1 cellular context compared by ENCODE assay signal in the genomic region with DNA sequence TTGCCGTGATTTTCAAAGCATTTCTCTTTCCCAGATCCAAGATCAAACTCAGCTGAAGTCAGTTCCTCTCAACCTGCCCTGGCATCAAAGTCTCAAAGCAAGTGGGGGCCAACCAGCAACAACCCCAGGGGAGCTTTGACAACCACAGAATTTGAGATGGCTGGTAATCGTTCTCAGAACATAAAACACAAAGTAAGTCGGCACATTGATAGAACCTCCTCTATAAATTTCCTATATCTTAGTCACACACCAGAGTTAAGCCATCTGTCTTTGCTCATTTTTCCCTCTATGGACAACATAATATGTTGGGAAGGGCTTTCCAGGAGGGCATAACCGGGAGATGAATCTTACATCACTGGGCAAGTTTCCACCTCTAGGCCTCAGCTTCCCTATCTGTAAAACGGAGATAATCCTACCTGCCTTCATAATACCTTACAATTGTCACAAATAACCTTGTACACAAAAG.
TF ChIP-seq lines count a peak whose summit lies in the region.

No MANE protein-coding gene starts in this region.

TF ChIP-seq in GM12878, 131 proteins besides CTCF, POLR2A, EP300 and RAD21 (continued from another document):
- TF ChIP-seq, protein P1, sequence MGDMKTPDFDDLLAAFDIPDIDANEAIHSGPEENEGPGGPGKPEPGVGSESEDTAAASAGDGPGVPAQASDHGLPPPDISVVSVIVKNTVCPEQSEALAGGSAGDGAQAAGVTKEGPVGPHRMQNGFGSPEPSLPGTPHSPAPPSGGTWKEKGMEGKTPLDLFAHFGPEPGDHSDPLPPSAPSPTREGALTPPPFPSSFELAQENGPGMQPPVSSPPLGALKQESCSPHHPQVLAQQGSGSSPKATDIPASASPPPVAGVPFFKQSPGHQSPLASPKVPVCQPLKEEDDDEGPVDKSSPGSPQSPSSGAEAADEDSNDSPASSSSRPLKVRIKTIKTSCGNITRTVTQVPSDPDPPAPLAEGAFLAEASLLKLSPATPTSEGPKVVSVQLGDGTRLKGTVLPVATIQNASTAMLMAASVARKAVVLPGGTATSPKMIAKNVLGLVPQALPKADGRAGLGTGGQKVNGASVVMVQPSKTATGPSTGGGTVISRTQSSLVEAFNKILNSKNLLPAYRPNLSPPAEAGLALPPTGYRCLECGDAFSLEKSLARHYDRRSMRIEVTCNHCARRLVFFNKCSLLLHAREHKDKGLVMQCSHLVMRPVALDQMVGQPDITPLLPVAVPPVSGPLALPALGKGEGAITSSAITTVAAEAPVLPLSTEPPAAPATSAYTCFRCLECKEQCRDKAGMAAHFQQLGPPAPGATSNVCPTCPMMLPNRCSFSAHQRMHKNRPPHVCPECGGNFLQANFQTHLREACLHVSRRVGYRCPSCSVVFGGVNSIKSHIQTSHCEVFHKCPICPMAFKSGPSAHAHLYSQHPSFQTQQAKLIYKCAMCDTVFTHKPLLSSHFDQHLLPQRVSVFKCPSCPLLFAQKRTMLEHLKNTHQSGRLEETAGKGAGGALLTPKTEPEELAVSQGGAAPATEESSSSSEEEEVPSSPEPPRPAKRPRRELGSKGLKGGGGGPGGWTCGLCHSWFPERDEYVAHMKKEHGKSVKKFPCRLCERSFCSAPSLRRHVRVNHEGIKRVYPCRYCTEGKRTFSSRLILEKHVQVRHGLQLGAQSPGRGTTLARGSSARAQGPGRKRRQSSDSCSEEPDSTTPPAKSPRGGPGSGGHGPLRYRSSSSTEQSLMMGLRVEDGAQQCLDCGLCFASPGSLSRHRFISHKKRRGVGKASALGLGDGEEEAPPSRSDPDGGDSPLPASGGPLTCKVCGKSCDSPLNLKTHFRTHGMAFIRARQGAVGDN (IDR thresholded peaks at IDR 0.05), result no peak
- TF ChIP-seq SUPT20H (IDR thresholded peaks at IDR 0.05; ENCODE audit: borderline replicate concordance, control insufficient read depth, low read depth, low read length) (no peak), MEF2B (IDR thresholded peaks at IDR 0.05; ENCODE audit: partially characterized antibody, poor library complexity, severe bottlenecking) (no peak), BRCA1 (IDR thresholded peaks at IDR 0.05; ENCODE audit: low read depth, low read length) (no peak), NR2F1 (conservative IDR thresholded peaks at IDR 0.05) (no peak), MTA3 (IDR thresholded peaks at IDR 0.05; ENCODE audit: borderline replicate concordance, low read length) (no peak), HDAC2 (IDR thresholded peaks at IDR 0.05) (no peak), NBN (IDR thresholded peaks at IDR 0.05) (no peak), NRF1 (conservative IDR thresholded peaks at IDR 0.05; ENCODE audit: low read depth, low read length) (no peak), BMI1 (IDR thresholded peaks at IDR 0.05; ENCODE audit: borderline replicate concordance) (no peak), FOS (IDR thresholded peaks at IDR 0.05; ENCODE audit: borderline replicate concordance, extremely low read depth, insufficient read length) (no peak), STAT1 (conservative IDR thresholded peaks at IDR 0.05) (no peak)
- TF ChIP-seq, protein P2, sequence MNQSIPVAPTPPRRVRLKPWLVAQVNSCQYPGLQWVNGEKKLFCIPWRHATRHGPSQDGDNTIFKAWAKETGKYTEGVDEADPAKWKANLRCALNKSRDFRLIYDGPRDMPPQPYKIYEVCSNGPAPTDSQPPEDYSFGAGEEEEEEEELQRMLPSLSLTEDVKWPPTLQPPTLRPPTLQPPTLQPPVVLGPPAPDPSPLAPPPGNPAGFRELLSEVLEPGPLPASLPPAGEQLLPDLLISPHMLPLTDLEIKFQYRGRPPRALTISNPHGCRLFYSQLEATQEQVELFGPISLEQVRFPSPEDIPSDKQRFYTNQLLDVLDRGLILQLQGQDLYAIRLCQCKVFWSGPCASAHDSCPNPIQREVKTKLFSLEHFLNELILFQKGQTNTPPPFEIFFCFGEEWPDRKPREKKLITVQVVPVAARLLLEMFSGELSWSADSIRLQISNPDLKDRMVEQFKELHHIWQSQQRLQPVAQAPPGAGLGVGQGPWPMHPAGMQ (IDR thresholded peaks at IDR 0.05; ENCODE audit: borderline replicate concordance), result no peak
- TF ChIP-seq, protein P3, sequence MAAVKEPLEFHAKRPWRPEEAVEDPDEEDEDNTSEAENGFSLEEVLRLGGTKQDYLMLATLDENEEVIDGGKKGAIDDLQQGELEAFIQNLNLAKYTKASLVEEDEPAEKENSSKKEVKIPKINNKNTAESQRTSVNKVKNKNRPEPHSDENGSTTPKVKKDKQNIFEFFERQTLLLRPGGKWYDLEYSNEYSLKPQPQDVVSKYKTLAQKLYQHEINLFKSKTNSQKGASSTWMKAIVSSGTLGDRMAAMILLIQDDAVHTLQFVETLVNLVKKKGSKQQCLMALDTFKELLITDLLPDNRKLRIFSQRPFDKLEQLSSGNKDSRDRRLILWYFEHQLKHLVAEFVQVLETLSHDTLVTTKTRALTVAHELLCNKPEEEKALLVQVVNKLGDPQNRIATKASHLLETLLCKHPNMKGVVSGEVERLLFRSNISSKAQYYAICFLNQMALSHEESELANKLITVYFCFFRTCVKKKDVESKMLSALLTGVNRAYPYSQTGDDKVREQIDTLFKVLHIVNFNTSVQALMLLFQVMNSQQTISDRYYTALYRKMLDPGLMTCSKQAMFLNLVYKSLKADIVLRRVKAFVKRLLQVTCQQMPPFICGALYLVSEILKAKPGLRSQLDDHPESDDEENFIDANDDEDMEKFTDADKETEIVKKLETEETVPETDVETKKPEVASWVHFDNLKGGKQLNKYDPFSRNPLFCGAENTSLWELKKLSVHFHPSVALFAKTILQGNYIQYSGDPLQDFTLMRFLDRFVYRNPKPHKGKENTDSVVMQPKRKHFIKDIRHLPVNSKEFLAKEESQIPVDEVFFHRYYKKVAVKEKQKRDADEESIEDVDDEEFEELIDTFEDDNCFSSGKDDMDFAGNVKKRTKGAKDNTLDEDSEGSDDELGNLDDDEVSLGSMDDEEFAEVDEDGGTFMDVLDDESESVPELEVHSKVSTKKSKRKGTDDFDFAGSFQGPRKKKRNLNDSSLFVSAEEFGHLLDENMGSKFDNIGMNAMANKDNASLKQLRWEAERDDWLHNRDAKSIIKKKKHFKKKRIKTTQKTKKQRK (IDR thresholded peaks at IDR 0.05; ENCODE audit: low read depth, low read length), result no peak
- TF ChIP-seq, protein P4, sequence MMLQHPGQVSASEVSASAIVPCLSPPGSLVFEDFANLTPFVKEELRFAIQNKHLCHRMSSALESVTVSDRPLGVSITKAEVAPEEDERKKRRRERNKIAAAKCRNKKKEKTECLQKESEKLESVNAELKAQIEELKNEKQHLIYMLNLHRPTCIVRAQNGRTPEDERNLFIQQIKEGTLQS (IDR thresholded peaks at IDR 0.05; ENCODE audit: borderline replicate concordance, extremely low read depth, low read depth, low read length), result no peak
- TF ChIP-seq, protein P5, sequence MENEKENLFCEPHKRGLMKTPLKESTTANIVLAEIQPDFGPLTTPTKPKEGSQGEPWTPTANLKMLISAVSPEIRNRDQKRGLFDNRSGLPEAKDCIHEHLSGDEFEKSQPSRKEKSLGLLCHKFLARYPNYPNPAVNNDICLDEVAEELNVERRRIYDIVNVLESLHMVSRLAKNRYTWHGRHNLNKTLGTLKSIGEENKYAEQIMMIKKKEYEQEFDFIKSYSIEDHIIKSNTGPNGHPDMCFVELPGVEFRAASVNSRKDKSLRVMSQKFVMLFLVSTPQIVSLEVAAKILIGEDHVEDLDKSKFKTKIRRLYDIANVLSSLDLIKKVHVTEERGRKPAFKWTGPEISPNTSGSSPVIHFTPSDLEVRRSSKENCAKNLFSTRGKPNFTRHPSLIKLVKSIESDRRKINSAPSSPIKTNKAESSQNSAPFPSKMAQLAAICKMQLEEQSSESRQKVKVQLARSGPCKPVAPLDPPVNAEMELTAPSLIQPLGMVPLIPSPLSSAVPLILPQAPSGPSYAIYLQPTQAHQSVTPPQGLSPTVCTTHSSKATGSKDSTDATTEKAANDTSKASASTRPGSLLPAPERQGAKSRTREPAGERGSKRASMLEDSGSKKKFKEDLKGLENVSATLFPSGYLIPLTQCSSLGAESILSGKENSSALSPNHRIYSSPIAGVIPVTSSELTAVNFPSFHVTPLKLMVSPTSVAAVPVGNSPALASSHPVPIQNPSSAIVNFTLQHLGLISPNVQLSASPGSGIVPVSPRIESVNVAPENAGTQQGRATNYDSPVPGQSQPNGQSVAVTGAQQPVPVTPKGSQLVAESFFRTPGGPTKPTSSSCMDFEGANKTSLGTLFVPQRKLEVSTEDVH (IDR thresholded peaks at IDR 0.05; ENCODE audit: low read depth, partially characterized antibody), result no peak
TF ChIP-seq in GM12878: peak in this region for 0.
